39 cellular contexts compared by ENCODE assay signal in the genomic region with DNA sequence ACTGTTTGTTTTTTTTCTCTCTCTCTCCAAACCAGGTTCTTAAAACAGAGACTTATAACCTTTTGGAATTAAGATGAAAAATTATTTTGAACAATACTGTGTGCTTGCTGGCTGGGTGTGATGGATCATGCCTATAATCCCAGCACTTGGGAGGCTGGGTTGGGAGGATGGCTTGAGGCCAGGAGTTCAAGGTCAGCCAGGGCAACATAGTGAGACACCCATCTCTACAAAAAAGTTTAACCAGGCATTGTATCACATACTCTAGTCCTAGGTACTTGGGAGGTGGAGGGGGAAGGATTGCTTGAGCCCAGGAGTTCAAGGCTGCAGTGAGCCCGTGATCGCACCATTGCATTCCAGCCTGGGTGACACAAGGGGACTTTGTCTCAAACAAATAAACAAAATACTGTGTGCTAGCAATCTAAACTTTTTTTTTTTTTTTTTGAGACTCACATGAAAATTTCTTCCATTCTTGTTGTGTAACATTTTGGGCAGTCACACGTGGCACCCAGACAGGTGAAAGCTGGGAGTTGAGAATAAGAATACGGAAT.
"Had no signal": no experiment of that assay in that cellular context is flagged by ENCODE, and none has a peak within 500 bp of the region (broad histone marks: within the 10 kb centered on the region; RNA-seq: fewer than 3 reads in every experiment).

No MANE protein-coding gene starts in this region.

- H3K36me3 Mint-ChIP-seq: activated CD4-positive, alpha-beta memory T cell treated with anti-CD3 and anti-CD28 coated beads for 36 hours; activated naive CD4-positive, alpha-beta T cell treated with anti-CD3 and anti-CD28 coated beads, Interleukin-2, amount 50 U/mL, for 72 hours; activated naive CD8-positive, alpha-beta T cell treated with anti-CD3 and anti-CD28 coated beads for 36 hours; brain had no signal

- H3K27ac Mint-ChIP-seq: activated B cell treated with CpG ODN at 0.5 μM for 24 hours; activated CD4-positive, alpha-beta memory T cell treated with anti-CD3 and anti-CD28 coated beads for 36 hours; activated CD4-positive, alpha-beta T cell treated with anti-CD3 and anti-CD28 coated beads, Interleukin-2, amount 10 ng/mL, durations not matched to agents 24 days and 14 days; activated CD8-positive, alpha-beta T cell treated with anti-CD3 and anti-CD28 coated beads for 36 hours; activated naive CD4-positive, alpha-beta T cell treated with anti-CD3 and anti-CD28 coated beads for 36 hours; activated naive CD4-positive, alpha-beta T cell treated with anti-CD3 and anti-CD28 coated beads, Interleukin-2, amount 50 U/mL, for 72 hours; activated naive CD8-positive, alpha-beta T cell treated with anti-CD3 and anti-CD28 coated beads for 36 hours; activated T-cell treated with anti-CD3 and anti-CD28 coated beads, Interleukin-2, amount 50 U/mL, for 72 hours; activated T-helper 1 cell treated with anti-CD3 and anti-CD28 coated beads, Interleukin-12 subunit alpha, Interleukin-12 subunit beta, Interleukin-2, Interleukin-4 antibody, amounts not matched to agents 30 ng/mL and 10 ng/mL and 1 ng/mL, durations not matched to agents 14 hours and 24 hours and 36 hours; activated T-helper 17 cell treated with anti-CD3 and anti-CD28 coated beads, Interleukin-2, amount 50 U/mL, for 72 hours; brain; T-helper 1 cell treated with Interleukin-12 subunit alpha and Interleukin-12 subunit beta and Interleukin-4 antibody, amounts not matched to agents 30 μg/mL and 1 μg/mL, for 36 hours; T-helper 2 cell treated with Interferon-gamma antibody and Interleukin-4, amounts not matched to agents 5 μg/mL and 100 μg/mL, for 36 hours had no signal

- ATAC-seq: activated CD8-positive, alpha-beta T cell treated with anti-CD3 and anti-CD28 coated beads for 36 hours; activated naive CD4-positive, alpha-beta T cell treated with anti-CD3 and anti-CD28 coated beads, Interleukin-2, amount 50 U/mL, for 72 hours; activated T-cell treated with anti-CD3 and anti-CD28 coated beads, Interleukin-2, amount 50 U/mL, for 4 hours; activated T-cell treated with anti-CD3 and anti-CD28 coated beads, Interleukin-2, amount 50 U/mL, for 72 hours; activated T-helper 17 cell treated with anti-CD3 and anti-CD28 coated beads, Interleukin-2, amount 50 U/mL, for 72 hours had no signal

- H3K4me3 Mint-ChIP-seq: activated B cell treated with CpG ODN at 0.5 μM for 24 hours; activated CD4-positive, alpha-beta memory T cell treated with anti-CD3 and anti-CD28 coated beads for 36 hours; activated CD4-positive, alpha-beta T cell treated with anti-CD3 and anti-CD28 coated beads, Interleukin-2, amount 10 ng/mL, durations not matched to agents 24 days and 14 days; activated CD8-positive, alpha-beta T cell treated with anti-CD3 and anti-CD28 coated beads for 36 hours; activated naive CD4-positive, alpha-beta T cell treated with anti-CD3 and anti-CD28 coated beads for 36 hours; activated naive CD8-positive, alpha-beta T cell treated with anti-CD3 and anti-CD28 coated beads for 36 hours; activated T-cell treated with anti-CD3 and anti-CD28 coated beads, Interleukin-2, amount 50 U/mL, for 4 hours; activated T-cell treated with anti-CD3 and anti-CD28 coated beads, Interleukin-2, amount 50 U/mL, for 72 hours; activated T-helper 1 cell treated with anti-CD3 and anti-CD28 coated beads, Interleukin-12 subunit alpha, Interleukin-12 subunit beta, Interleukin-2, Interleukin-4 antibody, amounts not matched to agents 30 ng/mL and 10 ng/mL and 1 ng/mL, durations not matched to agents 14 hours and 24 hours and 36 hours; activated T-helper 17 cell treated with anti-CD3 and anti-CD28 coated beads, Interleukin-2, amount 50 U/mL, for 72 hours; brain; central memory CD8-positive, alpha-beta T cell; T-helper 1 cell treated with Interleukin-12 subunit alpha and Interleukin-12 subunit beta and Interleukin-4 antibody, amounts not matched to agents 30 μg/mL and 1 μg/mL, for 36 hours; T-helper 2 cell treated with Interferon-gamma antibody and Interleukin-4, amounts not matched to agents 5 μg/mL and 100 μg/mL, for 36 hours had no signal

- H3K4me1 Mint-ChIP-seq: activated B cell treated with CpG ODN at 0.5 μM for 24 hours; activated CD4-positive, alpha-beta T cell treated with anti-CD3 and anti-CD28 coated beads, Interleukin-2, amount 10 ng/mL, durations not matched to agents 24 days and 14 days; activated naive CD8-positive, alpha-beta T cell treated with anti-CD3 and anti-CD28 coated beads for 36 hours; activated T-helper 17 cell treated with anti-CD3 and anti-CD28 coated beads, Interleukin-2, amount 50 U/mL, for 72 hours; central memory CD8-positive, alpha-beta T cell had no signal

- H3K27ac ChIP-seq: adrenal gland, cardiac muscle cell, VCaP had no signal

- H3K9me3 ChIP-seq: adrenal gland had no signal

- DNase-seq: activated B cell treated with CpG ODN at 0.5 μM for 24 hours; activated CD4-positive, alpha-beta memory T cell treated with anti-CD3 and anti-CD28 coated beads for 36 hours; activated CD4-positive, alpha-beta T cell treated with anti-CD3 and anti-CD28 coated beads for 4 hours; activated CD4-positive, alpha-beta T cell treated with anti-CD3 and anti-CD28 coated beads, Interleukin-2, amount 10 ng/mL, durations not matched to agents 24 days and 14 days; activated CD4-positive, alpha-beta T cell treated with anti-CD3 and anti-CD28 coated beads, Interleukin-2, amount 50 U/mL, for 1 hour; activated CD4-positive, alpha-beta T cell treated with anti-CD3 and anti-CD28 coated beads, Interleukin-2, amount 50 U/mL, for 4 hours; activated CD4-positive, CD25-positive, alpha-beta regulatory T cell treated with anti-CD3 and anti-CD28 coated beads, Interleukin-2, amount 50 U/mL, for 72 hours; activated CD8-positive, alpha-beta memory T cell treated with anti-CD3 and anti-CD28 coated beads, Interleukin-2, amount 50 U/mL, for 4 hours; activated CD8-positive, alpha-beta T cell treated with anti-CD3 and anti-CD28 coated beads for 36 hours; activated effector memory CD4-positive, alpha-beta T cell treated with anti-CD3 and anti-CD28 coated beads, Interleukin-2, amount 50 U/mL, for 16 hours; activated gamma-delta T cell treated with Interleukin-2 at 50 U/mL for 16 hours; activated naive CD4-positive, alpha-beta T cell; activated naive CD4-positive, alpha-beta T cell treated with anti-CD3 and anti-CD28 coated beads for 36 hours; activated naive CD4-positive, alpha-beta T cell treated with anti-CD3 and anti-CD28 coated beads, Interleukin-2, amount 50 U/mL, for 16 hours; activated naive CD8-positive, alpha-beta T cell treated with anti-CD3 and anti-CD28 coated beads for 36 hours; activated T-cell treated with anti-CD3 and anti-CD28 coated beads for 4 hours; activated T-cell treated with anti-CD3 and anti-CD28 coated beads, Interleukin-2, amount 50 U/mL, for 1 hour; activated T-cell treated with anti-CD3 and anti-CD28 coated beads, Interleukin-2, amount 50 U/mL, for 4 hours; activated T-cell treated with anti-CD3 and anti-CD28 coated beads, Interleukin-2, amount 50 U/mL, for 72 hours; adrenal gland; amniotic stem cell; aorta; caudate nucleus; cerebellar nuclear complex; T-helper 1 cell; T-helper 2 cell; T-helper 9 cell had no signal

- H3K27me3 Mint-ChIP-seq: activated CD4-positive, alpha-beta memory T cell treated with anti-CD3 and anti-CD28 coated beads for 36 hours; activated CD4-positive, alpha-beta T cell treated with anti-CD3 and anti-CD28 coated beads, Interleukin-2, amount 10 ng/mL, durations not matched to agents 24 days and 14 days; activated CD8-positive, alpha-beta T cell treated with anti-CD3 and anti-CD28 coated beads for 36 hours; activated naive CD8-positive, alpha-beta T cell treated with anti-CD3 and anti-CD28 coated beads for 36 hours; activated T-helper 17 cell treated with anti-CD3 and anti-CD28 coated beads, Interleukin-2, amount 50 U/mL, for 72 hours; central memory CD8-positive, alpha-beta T cell had no signal

- H3K4me3 ChIP-seq: adrenal gland, cardiac muscle cell had no signal

- H3K9me3 Mint-ChIP-seq: activated B cell treated with CpG ODN at 0.5 μM for 24 hours; activated CD4-positive, alpha-beta memory T cell treated with anti-CD3 and anti-CD28 coated beads for 36 hours; activated CD4-positive, alpha-beta T cell treated with anti-CD3 and anti-CD28 coated beads, Interleukin-2, amount 10 ng/mL, durations not matched to agents 24 days and 14 days; activated naive CD4-positive, alpha-beta T cell treated with anti-CD3 and anti-CD28 coated beads for 36 hours; activated naive CD4-positive, alpha-beta T cell treated with anti-CD3 and anti-CD28 coated beads, Interleukin-2, amount 50 U/mL, for 72 hours; activated naive CD8-positive, alpha-beta T cell treated with anti-CD3 and anti-CD28 coated beads for 36 hours; activated T-cell treated with anti-CD3 and anti-CD28 coated beads, Interleukin-2, amount 50 U/mL, for 4 hours; activated T-helper 1 cell treated with anti-CD3 and anti-CD28 coated beads, Interleukin-12 subunit alpha, Interleukin-12 subunit beta, Interleukin-2, Interleukin-4 antibody, amounts not matched to agents 30 ng/mL and 10 ng/mL and 1 ng/mL, durations not matched to agents 14 hours and 24 hours and 36 hours; activated T-helper 17 cell treated with anti-CD3 and anti-CD28 coated beads, Interleukin-2, amount 50 U/mL, for 72 hours; central memory CD8-positive, alpha-beta T cell; T-helper 1 cell treated with Interleukin-12 subunit alpha and Interleukin-12 subunit beta and Interleukin-4 antibody, amounts not matched to agents 30 μg/mL and 1 μg/mL, for 36 hours; T-helper 2 cell treated with Interferon-gamma antibody and Interleukin-4, amounts not matched to agents 5 μg/mL and 100 μg/mL, for 36 hours had no signal

- H3K27me3 ChIP-seq: adrenal gland, cardiac muscle cell had no signal

- H3K36me3 ChIP-seq: adrenal gland, cardiac muscle cell had no signal

- H3K4me1 ChIP-seq: adrenal gland had no signal

- FAIRE-seq: astrocyte, bronchial epithelial cell, TTC549 had no signal
